1 cellular context compared by ENCODE assay signal in genomic region chr4:73257242-73257994, GRCh38.
TF ChIP-seq lines count a peak whose summit lies in the region.

No MANE protein-coding gene starts in this region.

TF ChIP-seq in HEK293, 187 proteins besides CTCF, POLR2A, EP300 and RAD21 (continued from another document):
- TF ChIP-seq ZNF600 (tag by site-specific recombination; IDR thresholded peaks at IDR 0.05) (peak; percentile 48; the same call in 1 of the 2 replicates), ZNF654 (tag by site-specific recombination; IDR thresholded peaks at IDR 0.05; ENCODE audit: low read depth) (peak; percentile 49), ZBTB17 (tag by site-specific recombination; IDR thresholded peaks at IDR 0.05) (peak; percentile 43; the same call in 1 of the 2 replicates)
